Comparison of ENCODE assay signal across 1 cellular context in genomic region chr12:4134833-4135597, GRCh38.
TF ChIP-seq lines count a peak whose summit lies in the region.

No MANE protein-coding gene starts in this region.

TF ChIP-seq in WTC11, 78 proteins besides CTCF, POLR2A, EP300 and RAD21:
- TF ChIP-seq ZNF281 (CRISPR knock-in tag; IDR thresholded peaks at IDR 0.05) = peak; percentile 97
- 0 out of 2 replicates have a peak, but pooled peaks have one; percentile 50 for TF ChIP-seq TEAD4 (CRISPR knock-in tag; IDR thresholded peaks at IDR 0.05)
- TF ChIP-seq AR (CRISPR knock-in tag; IDR thresholded peaks at IDR 0.05) = no peak
- TF ChIP-seq ETV6 (CRISPR knock-in tag; IDR thresholded peaks at IDR 0.05) = peak; percentile 56; the same call in 1 of the 2 replicates
- TF ChIP-seq GTF2I (CRISPR knock-in tag; conservative IDR thresholded peaks at IDR 0.05) = peak; percentile 89
- TF ChIP-seq TEAD1 (CRISPR knock-in tag; IDR thresholded peaks at IDR 0.05) = peak; percentile 19; the same call in 1 of the 2 replicates
- no peak for TF ChIP-seq NR3C1 (CRISPR knock-in tag; conservative IDR thresholded peaks at IDR 0.05; ENCODE audit: low read depth)
- TF ChIP-seq SP1 (CRISPR knock-in tag; conservative IDR thresholded peaks at IDR 0.05) = peak; percentile 51; the same call in 1 of the 2 replicates
TF ChIP-seq in WTC11: peak in this region for 6.
